23 cellular contexts compared by ENCODE assay signal in genomic region chr14:93858896-93859295, GRCh38.
"Had no signal": no experiment of that assay in that cellular context is flagged by ENCODE, and none has a peak within 500 bp of the region (broad histone marks: within the 10 kb centered on the region; RNA-seq: fewer than 3 reads in every experiment).

No MANE protein-coding gene starts in this region.

- H3K4me1 ChIP-seq: gastrocnemius medialis, right lobe of liver, suprapubic skin, upper lobe of right lung had no signal

- ATAC-seq: left lobe of liver; mucosa of descending colon; natural killer cell treated with Interleukin-12 subunit alpha and Interleukin-12 subunit beta and Interleukin-15 and Interleukin-18, amount 100 ng/mL, for 72 hours; right lobe of liver; stimulated activated naive B cell treated with anti-CD40 and anti-IgM and Interleukin-4, amounts not matched to agents 10 μg/mL and 1 μg/mL and 100 μg/mL, for 72 hours; upper lobe of right lung had no signal

- H3K36me3 ChIP-seq: gastrocnemius medialis, ovary, right lobe of liver, suprapubic skin, transverse colon, upper lobe of right lung, vagina had no signal

- H3K9me3 ChIP-seq: gastrocnemius medialis, mucosa of descending colon, ovary, right lobe of liver, suprapubic skin, transverse colon, upper lobe of right lung, vagina had no signal

- H3K27me3 ChIP-seq: ovary, right lobe of liver, transverse colon, upper lobe of right lung, vagina had no signal

- DNase-seq: dorsolateral prefrontal cortex; effector CD4-positive, alpha-beta T cell; foreskin fibroblast; head of caudate nucleus; kidney; mesenchymal stem cell; mucosa of descending colon; naive B cell; occipital lobe; ovary; retina; right lobe of liver; small intestine; stimulated activated CD4-positive, alpha-beta T cell treated with anti-CD3 and anti-CD28 coated beads, Interleukin-15, amount 100 ng/mL, for 24 hours; stimulated activated CD4-positive, alpha-beta T cell treated with anti-CD3 and anti-CD28 coated beads, Interleukin-2, amount 100 ng/mL, for 48 hours; stimulated activated naive B cell treated with anti-CD40 and anti-IgM and Interleukin-4, amounts not matched to agents 10 μg/mL and 1 μg/mL and 100 μg/mL, for 72 hours; transverse colon; upper lobe of right lung had no signal

- H3K4me3 ChIP-seq: dorsolateral prefrontal cortex, gastrocnemius medialis, mucosa of descending colon, ovary, right lobe of liver, suprapubic skin, transverse colon, upper lobe of right lung, vagina had no signal

- H3K27ac ChIP-seq: ovary, right lobe of liver, suprapubic skin, transverse colon, upper lobe of right lung, vagina had no signal
